1 cellular context compared by ENCODE assay signal in genomic region chr9:98201749-98202148, GRCh38.
TF ChIP-seq lines count a peak whose summit lies in the region.

No MANE protein-coding gene starts in this region.

TF ChIP-seq in H1, 55 proteins besides CTCF, POLR2A, EP300 and RAD21:
- TF ChIP-seq HDAC6 (IDR thresholded peaks at IDR 0.05; ENCODE audit: low read depth, low read length) = no peak
- no peak for TF ChIP-seq KDM5A (IDR thresholded peaks at IDR 0.05; ENCODE audit: low read length)
- no peak for TF ChIP-seq CBX8 (IDR thresholded peaks at IDR 0.05; ENCODE audit: borderline replicate concordance, low read depth, low read length)
- TF ChIP-seq RBBP5 (IDR thresholded peaks at IDR 0.05; ENCODE audit: borderline replicate concordance, low read depth, low read length) = no peak
- no peak for TF ChIP-seq CTBP2 (IDR thresholded peaks at IDR 0.05; ENCODE audit: borderline replicate concordance, insufficient read depth, insufficient read length, low read length)
- TF ChIP-seq ASH2L (IDR thresholded peaks at IDR 0.05; ENCODE audit: low read length) = no peak
- TF ChIP-seq YY1 (IDR thresholded peaks at IDR 0.05; ENCODE audit: low read depth, low read length) = no peak
- TF ChIP-seq TAF1 (IDR thresholded peaks at IDR 0.05; ENCODE audit: low read depth, low read length) = no peak
- TF ChIP-seq SIX5 (IDR thresholded peaks at IDR 0.05; ENCODE audit: low read depth, low read length) = no peak
- TF ChIP-seq SP1 (IDR thresholded peaks at IDR 0.05; ENCODE audit: low read depth, low read length) = no peak
- TF ChIP-seq GTF2F1 (IDR thresholded peaks at IDR 0.05; ENCODE audit: borderline replicate concordance, low read depth, low read length) = no peak
- TF ChIP-seq BRCA1 (IDR thresholded peaks at IDR 0.05; ENCODE audit: low read depth, low read length) = no peak
- no peak for TF ChIP-seq EGR1 (IDR thresholded peaks at IDR 0.05; ENCODE audit: borderline replicate concordance, low read depth, low read length)
- TF ChIP-seq BACH1 (IDR thresholded peaks at IDR 0.05; ENCODE audit: low read length) = no peak
- TF ChIP-seq CHD7 (IDR thresholded peaks at IDR 0.05; ENCODE audit: insufficient replicate concordance, low read length) = no peak
- no peak for TF ChIP-seq ATF2 (IDR thresholded peaks at IDR 0.05; ENCODE audit: low read length)
- TF ChIP-seq CHD2 (IDR thresholded peaks at IDR 0.05; ENCODE audit: low read length) = no peak
- TF ChIP-seq BCL11A (IDR thresholded peaks at IDR 0.05; ENCODE audit: low read depth in 2 of 2, low read length in 2 of 2) = no peak
- no peak for TF ChIP-seq TBP (IDR thresholded peaks at IDR 0.05; ENCODE audit: low read depth, low read length)
